Comparison of ENCODE assay signal across 19 cellular contexts in genomic region chr12:1914116-1914911, GRCh38. TPM values are rescaled to one million over a fixed set of nuclear protein-coding genes. Genes with fewer than 3 reads are reported as not detected.
DNase-seq lines count a peak whose midpoint lies in the region; ATAC-seq and TF ChIP-seq lines count a peak whose summit lies in the region.
"Had no signal": no experiment of that assay in that cellular context is flagged by ENCODE, and none has a peak within 500 bp of the region (broad histone marks: within the 10 kb centered on the region; RNA-seq: fewer than 3 reads in every experiment).

No MANE protein-coding gene starts in this region.

- intact Hi-C loops in CD4-positive, alpha-beta T cell (cut with DNase I, micrococcal nuclease), result no loop called here

- H3F3A ChIP-seq in neural progenitor cell (ENCODE audit: low read depth) (peaks cover 20% of the 10 kb centered on the region), GM23338 (replicated peaks; ENCODE audit: low read depth) (no peaks in the 10 kb centered on the region)

- ATAC-seq in CD4-positive, alpha-beta T cell (ENCODE audit: poor library complexity), result no peak
- ATAC-seq in HG02763 (IDR thresholded peaks at IDR 0.05; ENCODE audit: unreplicated experiment) (no peak), GM23338 (no peak)
- ATAC-seq: gastroesophageal sphincter, mucosa of descending colon, Right ventricle myocardium inferior had no signal

- no peaks in the 10 kb centered on the region for H3K36me3 ChIP-seq in neural progenitor cell
- no peaks in the 10 kb centered on the region for H3K36me3 ChIP-seq in GM23338 (ENCODE audit: insufficient read depth)
- H3K36me3 ChIP-seq: gastroesophageal sphincter, HAP-1 had no signal

- no peaks in the 10 kb centered on the region for H3K9me3 Mint-ChIP-seq in CD4-positive, alpha-beta T cell
- H3K9me3 Mint-ChIP-seq in brain, result peaks cover 0 to 7% (median 0%) of the 10 kb centered on the region in 5 experiments
- no peaks in the 10 kb centered on the region for H3K9me3 Mint-ChIP-seq in neural progenitor cell
- H3K9me3 Mint-ChIP-seq in GM23338, result no peaks in the 10 kb centered on the region; the same call in 2 of the 3 replicates

- H3K27ac Mint-ChIP-seq in CD4-positive, alpha-beta T cell, result peak overlapping the region; percentile 53
- H3K27ac Mint-ChIP-seq in brain (peak overlapping the region in 3 of 5 experiments; percentile 2 to 22 (median 14)), neural progenitor cell (peak overlapping the region; percentile 84), GM23338 (no peak overlapping the region)

- no peaks in the 10 kb centered on the region for H3K9me3 ChIP-seq in CD4-positive, alpha-beta T cell (ENCODE audit: control insufficient read depth, low read length)
- H3K9me3 ChIP-seq in neural progenitor cell (ENCODE audit: low read depth), result no peaks in the 10 kb centered on the region
- H3K9me3 ChIP-seq: gastroesophageal sphincter, HAP-1, mucosa of descending colon had no signal

- no peak overlapping the region for H3K4me3 Mint-ChIP-seq in CD4-positive, alpha-beta T cell
- no peak overlapping the region for H3K4me3 Mint-ChIP-seq in brain
- no peak overlapping the region for H3K4me3 Mint-ChIP-seq in neural progenitor cell
- H3K4me3 Mint-ChIP-seq in GM23338, result no peak overlapping the region
- H3K4me3 Mint-ChIP-seq: activated naive CD8-positive, alpha-beta T cell treated with anti-CD3 and anti-CD28 coated beads, Interleukin-2, amount 50 U/mL, for 24 hours had no signal

- TF ChIP-seq CTCF in CD4-positive, alpha-beta T cell (IDR thresholded peaks at IDR 0.05), result no peak
- no peak for TF ChIP-seq CTCF in brain (conservative IDR thresholded peaks at IDR 0.05)
- no peak for TF ChIP-seq CTCF in neural progenitor cell (IDR thresholded peaks at IDR 0.05)
- no peak for TF ChIP-seq CTCF in GM23338 (conservative IDR thresholded peaks at IDR 0.05; ENCODE audit: low read depth in 2 of 2)

- no peak overlapping the region for H2AFZ ChIP-seq in neural progenitor cell (replicated peaks)
- no peak overlapping the region for H2AFZ ChIP-seq in GM23338

- no peaks in the 10 kb centered on the region for H3K9me2 ChIP-seq in GM23338 (ENCODE audit: insufficient read depth)

- H3K4me1 ChIP-seq in neural progenitor cell (peaks cover 35% of the 10 kb centered on the region), GM23338 (ENCODE audit: insufficient read depth) (no peaks in the 10 kb centered on the region)
- H3K4me1 ChIP-seq: HAP-1 had no signal

- no peaks in the 10 kb centered on the region for H3K79me2 ChIP-seq in neural progenitor cell (ENCODE audit: low read depth)
- H3K79me2 ChIP-seq in GM23338 (replicated peaks; ENCODE audit: insufficient read depth), result no peaks in the 10 kb centered on the region

- H3K27me3 Mint-ChIP-seq in CD4-positive, alpha-beta T cell, result peaks cover 12% of the 10 kb centered on the region
- H3K27me3 Mint-ChIP-seq in brain, result peaks cover 5% of the 10 kb centered on the region
- peaks cover 20% of the 10 kb centered on the region for H3K27me3 Mint-ChIP-seq in neural progenitor cell (ENCODE audit: insufficient read depth, low read depth)
- peaks cover 11% of the 10 kb centered on the region for H3K27me3 Mint-ChIP-seq in GM23338 (ENCODE audit: insufficient read depth, low read depth, poor library complexity)

- H3K4me2 ChIP-seq in neural progenitor cell, result no peak overlapping the region
- no peak overlapping the region for H3K4me2 ChIP-seq in GM23338

- H3K4me3 ChIP-seq in neural progenitor cell, result no peak overlapping the region
- no peak overlapping the region for H3K4me3 ChIP-seq in GM23338
- H3K4me3 ChIP-seq: gastroesophageal sphincter, HAP-1, mucosa of descending colon had no signal

- no peak overlapping the region for H3K9ac ChIP-seq in neural progenitor cell

- no peaks in the 10 kb centered on the region for H4K20me1 ChIP-seq in neural progenitor cell (ENCODE audit: low read depth)
- H4K20me1 ChIP-seq in GM23338 (replicated peaks; ENCODE audit: insufficient read depth), result no peaks in the 10 kb centered on the region

- peaks cover 32% of the 10 kb centered on the region for H3K4me1 Mint-ChIP-seq in CD4-positive, alpha-beta T cell (ENCODE audit: low read depth)
- peaks cover 64% of the 10 kb centered on the region for H3K4me1 Mint-ChIP-seq in brain
- H3K4me1 Mint-ChIP-seq in neural progenitor cell, result peaks cover 59% of the 10 kb centered on the region
- H3K4me1 Mint-ChIP-seq in GM23338, result peaks cover 15% of the 10 kb centered on the region

- H3K36me3 Mint-ChIP-seq in CD4-positive, alpha-beta T cell (ENCODE audit: low read depth), result no peaks in the 10 kb centered on the region
- no peaks in the 10 kb centered on the region for H3K36me3 Mint-ChIP-seq in brain
- peaks cover 2% of the 10 kb centered on the region for H3K36me3 Mint-ChIP-seq in neural progenitor cell
- H3K36me3 Mint-ChIP-seq in GM23338 (ENCODE audit: low read depth), result no peaks in the 10 kb centered on the region

- POLR2A ChIA-PET in CD4-positive, alpha-beta T cell (lab: Charles Lee), result interaction anchor here (1.0 kb wide), 1 partner anchor 118 kb away, joined by 3 read pairs; no protein-coding TSS in a partner anchor

- H3K27me3 ChIP-seq in CD4-positive, alpha-beta T cell (ENCODE audit: control insufficient read depth, insufficient read depth, low read length), result no peaks in the 10 kb centered on the region
- H3K27me3 ChIP-seq in neural progenitor cell, result no peaks in the 10 kb centered on the region
- H3K27me3 ChIP-seq in GM23338 (ENCODE audit: insufficient read depth), result no peaks in the 10 kb centered on the region

- H3K27ac ChIP-seq in CD4-positive, alpha-beta T cell (ENCODE audit: low read depth, low read length), result no peak overlapping the region
- H3K27ac ChIP-seq in neural progenitor cell (no peak overlapping the region), GM23338 (ENCODE audit: low read depth) (no peak overlapping the region)
- H3K27ac ChIP-seq: gastroesophageal sphincter had no signal

- CTCF ChIA-PET in CD4-positive, alpha-beta T cell (lab: Charles Lee), result no interaction called here

- DNase-seq in AG20443 (ENCODE audit: low spot score) (peak; percentile 4), neural progenitor cell (ENCODE audit: low spot score) (no peak), NCI-H2196 (lab: John Stamatoyannopoulos, UW; ENCODE audit: unreplicated experiment) (no peak), NCI-H2081 treated with DMSO at 0.1 percent for 48 hours (lab: John Stamatoyannopoulos, UW) (no peak), GM23338 (ENCODE audit: low spot score) (no peak)
- peak in 1 of 10 experiments; percentile 19 for DNase-seq in CD4-positive, alpha-beta T cell
- DNase-seq: activated naive CD8-positive, alpha-beta T cell treated with anti-CD3 and anti-CD28 coated beads, Interleukin-2, amount 50 U/mL, for 24 hours; C1 segment of cervical spinal cord; DMS79; IMR-90; NCI-H2171 treated with DMSO at 0.1 percent for 48 hours; stimulated activated CD4-positive, alpha-beta T cell treated with anti-CD3 and anti-CD28 coated beads, Interleukin-12 subunit alpha, Interleukin-12 subunit beta, amount 100 ng/mL, for 4 hours; T1000 had no signal

TF ChIP-seq in GM23338, 12 proteins besides CTCF, POLR2A, EP300 and RAD21 (continues in another document):
- TF ChIP-seq STAT1 (IDR thresholded peaks at IDR 0.05; ENCODE audit: unreplicated experiment) (no peak), ZNF114 (CRISPR knock-in tag; IDR thresholded peaks at IDR 0.05) (no peak), CREB1 (CRISPR knock-in tag; IDR thresholded peaks at IDR 0.05; ENCODE audit: low read depth) (no peak), ZNF331 (CRISPR knock-in tag; IDR thresholded peaks at IDR 0.05; ENCODE audit: low read depth) (no peak), POLR2AphosphoS5 (IDR thresholded peaks at IDR 0.05; ENCODE audit: low read depth) (no peak), EZH2phosphoT487 (IDR thresholded peaks at IDR 0.05; ENCODE audit: unreplicated experiment) (no peak)

RNA-seq across cellular contexts. Expression of gene CACNA2D4, which starts 4.1 kb away (rescaled TPM):
- total RNA-seq in CD4-positive, alpha-beta T cell, result 10 to 100 TPM; 10.5 to 11.3 TPM
- not detected for polyA plus RNA-seq in brain (ENCODE audit: insufficient read depth, low read depth, low replicate concordance)
- total RNA-seq in neural progenitor cell (ENCODE audit: low replicate concordance), result 3.0 and 8.5 TPM in 2 replicates
- total RNA-seq in GM23338 (2014; rRNA removed; shearing (Covaris generic)), result 0.07 TPM in 1 of 2 replicates, not detected in the other
- polyA plus RNA-seq in GM23338 (2016; fragmentation: Nextera tagmentation; extraction: Ambion mirVana), result 0.24 TPM in 1 of 2 replicates, not detected in the other
